Comparison of ENCODE assay signal across 12 cellular contexts in the genomic region with DNA sequence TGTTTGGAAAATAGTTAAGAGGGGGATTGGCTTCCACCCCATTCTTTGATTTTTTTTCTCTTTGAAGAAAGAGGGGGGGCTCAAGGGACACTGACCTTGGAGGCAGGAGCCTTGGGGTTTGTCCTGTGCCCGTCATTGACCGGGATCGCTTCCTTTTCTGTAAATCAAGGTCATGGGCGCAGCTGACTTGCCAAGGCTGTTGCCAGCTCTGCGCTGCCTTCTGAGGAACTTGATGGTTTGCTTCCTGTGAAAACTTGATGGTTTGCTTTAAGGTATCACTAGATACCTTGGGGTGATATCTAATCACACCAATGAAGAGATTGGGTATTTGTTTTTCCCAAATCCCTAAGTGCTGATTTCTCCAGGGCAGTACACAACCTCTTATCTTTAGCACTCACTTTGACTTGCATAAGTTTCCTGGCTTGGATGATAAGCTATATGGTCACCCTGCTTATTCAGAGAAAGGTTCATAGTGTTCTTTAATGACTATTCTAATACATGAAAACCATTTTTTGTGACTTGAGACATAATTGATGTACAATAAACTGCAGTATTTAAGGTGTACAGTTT. TPM values are rescaled to one million over a fixed set of nuclear protein-coding genes. Genes with fewer than 3 reads are reported as not detected.
A peak's percentile ranks its signal among the peaks of the same experiment; 100 is the strongest.
DNase-seq lines count a peak whose midpoint lies in the region; ATAC-seq and TF ChIP-seq lines count a peak whose summit lies in the region.
"Had no signal": no experiment of that assay in that cellular context is flagged by ENCODE, and none has a peak within 500 bp of the region (broad histone marks: within the 10 kb centered on the region; RNA-seq: fewer than 3 reads in every experiment).

No MANE protein-coding gene starts in this region.

- no peak for ATAC-seq in CD4-positive, alpha-beta T cell (ENCODE audit: poor library complexity)
- ATAC-seq in natural killer cell treated with Interleukin-12 subunit alpha and Interleukin-12 subunit beta and Interleukin-15 and Interleukin-18, amount 100 ng/mL, for 72 hours, result no peak
- ATAC-seq in HG03571 (IDR thresholded peaks at IDR 0.05; ENCODE audit: unreplicated experiment), result no peak
- no peak for ATAC-seq in GM21423 (IDR thresholded peaks at IDR 0.05; ENCODE audit: unreplicated experiment)

- POLR2A ChIA-PET in CD4-positive, alpha-beta T cell (lab: Charles Lee), result interaction anchor here (1.7 to 3.1 kb wide), 3 partner anchors 9 to 33 kb away, joined by 8 to 39 read pairs (median 20); no protein-coding TSS in a partner anchor

- H3K27me3 Mint-ChIP-seq in CD4-positive, alpha-beta T cell, result no peaks in the 10 kb centered on the region
- no peaks in the 10 kb centered on the region for H3K27me3 Mint-ChIP-seq in natural killer cell treated with Interleukin-12 subunit alpha and Interleukin-12 subunit beta and Interleukin-15 and Interleukin-18, amount 100 ng/mL, for 72 hours

- peak overlapping the region; percentile 70 for H3K4me3 Mint-ChIP-seq in CD4-positive, alpha-beta T cell
- peak overlapping the region; percentile 28 for H3K4me3 Mint-ChIP-seq in natural killer cell treated with Interleukin-12 subunit alpha and Interleukin-12 subunit beta and Interleukin-15 and Interleukin-18, amount 100 ng/mL, for 72 hours

- intact Hi-C loops in CD4-positive, alpha-beta T cell (cut with DNase I, micrococcal nuclease), result no loop called here

- peak overlapping the region; percentile 55 for H3K27ac ChIP-seq in CD4-positive, alpha-beta T cell (ENCODE audit: low read depth, low read length)
- peak overlapping the region; percentile 68 to 78 for H3K27ac ChIP-seq in coronary artery
- H3K27ac ChIP-seq: cardiac muscle cell, KMS-11 had no signal

- DNase-seq in CD4-positive, alpha-beta T cell, result no peak
- DNase-seq in OCI-M1 (lab: John Stamatoyannopoulos, UW) (peak; percentile 20), coronary artery (ENCODE audit: low spot score) (no peak)
- DNase-seq in natural killer cell treated with Interleukin-12 subunit alpha and Interleukin-12 subunit beta and Interleukin-15 and Interleukin-18, amount 100 ng/mL, for 72 hours (ENCODE audit: low spot score), result no peak
- no peak for DNase-seq in stimulated activated CD4-positive, alpha-beta T cell treated with anti-CD3 and anti-CD28 coated beads, Interleukin-4, amount 100 ng/mL, for 4 hours
- DNase-seq: COR-L47, NCI-H187 treated with DMSO at 0.1 percent for 48 hours, NCI-H748 treated with DMSO at 0.1 percent for 48 hours had no signal

- H3K4me3 ChIP-seq in coronary artery, result no peak overlapping the region
- H3K4me3 ChIP-seq: cardiac muscle cell had no signal

- no peaks in the 10 kb centered on the region for H3K27me3 ChIP-seq in CD4-positive, alpha-beta T cell (ENCODE audit: control insufficient read depth, insufficient read depth, low read length)
- H3K27me3 ChIP-seq: cardiac muscle cell had no signal

- H3K36me3 Mint-ChIP-seq in CD4-positive, alpha-beta T cell (ENCODE audit: low read depth), result peaks cover 11% of the 10 kb centered on the region
- H3K36me3 Mint-ChIP-seq in natural killer cell treated with Interleukin-12 subunit alpha and Interleukin-12 subunit beta and Interleukin-15 and Interleukin-18, amount 100 ng/mL, for 72 hours, result peaks cover 26% of the 10 kb centered on the region

- no peak for TF ChIP-seq CTCF in CD4-positive, alpha-beta T cell (IDR thresholded peaks at IDR 0.05)
- no peak for TF ChIP-seq CTCF in coronary artery (IDR thresholded peaks at IDR 0.05)

- H3K9me3 ChIP-seq in CD4-positive, alpha-beta T cell (ENCODE audit: control insufficient read depth, low read length), result no peaks in the 10 kb centered on the region

- CTCF ChIA-PET in CD4-positive, alpha-beta T cell (lab: Charles Lee), result interaction anchor here (0.7 to 1.8 kb wide), 4 partner anchors 9 to 181 kb away, joined by 3 to 8 read pairs (median 5); no protein-coding TSS in a partner anchor

- peak overlapping the region; percentile 95 for H3K27ac Mint-ChIP-seq in CD4-positive, alpha-beta T cell
- peak overlapping the region; percentile 38 to 80 for H3K27ac Mint-ChIP-seq in natural killer cell treated with Interleukin-12 subunit alpha and Interleukin-12 subunit beta and Interleukin-15 and Interleukin-18, amount 100 ng/mL, for 72 hours

- peaks cover 91% of the 10 kb centered on the region for H3K4me1 Mint-ChIP-seq in CD4-positive, alpha-beta T cell (ENCODE audit: low read depth)
- H3K4me1 Mint-ChIP-seq in natural killer cell treated with Interleukin-12 subunit alpha and Interleukin-12 subunit beta and Interleukin-15 and Interleukin-18, amount 100 ng/mL, for 72 hours (ENCODE audit: low read depth in 2 of 2), result peaks cover 55 to 63% of the 10 kb centered on the region in 2 donors

- peaks cover 6% of the 10 kb centered on the region for H3K9me3 Mint-ChIP-seq in CD4-positive, alpha-beta T cell
- no peaks in the 10 kb centered on the region for H3K9me3 Mint-ChIP-seq in natural killer cell treated with Interleukin-12 subunit alpha and Interleukin-12 subunit beta and Interleukin-15 and Interleukin-18, amount 100 ng/mL, for 72 hours

RNA-seq across cellular contexts. Expression of a gene that starts 56.0 kb away (rescaled TPM):
- 100 to 1,000 TPM; 147 to 156 TPM for total RNA-seq in CD4-positive, alpha-beta T cell
- 100 to 1,000 TPM in 1 of 2 donors, 10 to 100 TPM in 1; 82.4 to 124 TPM for total RNA-seq in natural killer cell treated with Interleukin-12 subunit alpha and Interleukin-12 subunit beta and Interleukin-15 and Interleukin-18, amount 100 ng/mL, for 72 hours
